Comparison of ENCODE assay signal across 10 cellular contexts in the genomic region with DNA sequence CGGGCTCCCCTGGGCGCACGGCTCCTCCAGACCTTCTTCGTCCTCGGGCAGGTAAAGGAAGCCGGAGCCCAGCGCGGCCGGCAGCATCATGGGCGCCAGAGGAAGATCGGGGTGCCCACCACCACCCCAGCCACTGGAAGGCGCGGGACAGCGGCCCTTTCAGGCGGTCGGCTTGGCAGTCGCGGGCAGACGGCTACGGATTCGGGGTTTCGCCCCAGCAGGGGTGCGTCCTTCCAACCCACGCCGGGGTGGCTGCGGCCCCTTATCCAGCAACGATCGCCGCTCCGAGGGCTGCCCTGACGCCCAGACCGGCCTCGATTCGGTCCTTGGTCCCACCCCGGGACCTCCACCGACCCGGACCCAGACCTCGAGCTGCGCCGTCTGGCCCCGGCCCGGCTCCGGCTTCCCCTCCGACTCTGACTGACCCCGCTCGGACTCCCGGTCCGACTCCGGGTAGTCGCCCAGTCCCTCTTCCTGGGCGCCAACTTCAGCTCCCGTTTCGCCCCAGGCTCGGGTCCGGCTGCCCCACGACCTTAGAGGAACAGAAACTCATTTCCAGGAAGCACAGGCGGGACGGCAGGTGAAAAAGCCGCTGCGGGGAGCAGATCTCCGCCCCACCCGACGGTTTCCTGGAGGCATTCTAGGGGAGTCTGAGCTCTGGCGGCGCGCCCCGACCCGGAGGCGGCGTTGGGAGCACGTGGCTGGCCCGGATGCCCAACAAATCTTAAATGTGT. TPM values are rescaled to one million over a fixed set of nuclear protein-coding genes. Genes with fewer than 3 reads are reported as not detected.
DNase-seq lines count a peak whose midpoint lies in the region; ATAC-seq, FAIRE-seq and TF ChIP-seq lines count a peak whose summit lies in the region.
"Had no signal": no experiment of that assay in that cellular context is flagged by ENCODE, and none has a peak within 500 bp of the region (broad histone marks: within the 10 kb centered on the region; RNA-seq: fewer than 3 reads in every experiment).

No MANE protein-coding gene starts in this region.

- BruUV-seq in IMR-90 (replicated peaks; lab: Mats Ljungman, UMichigan) (no TSS peak), HepG2 (replicated peaks; lab: Mats Ljungman, UMichigan) (no TSS peak)

- 52% methylated on average over 35 of the region's 72 CpGs; no CpG with 5 or more reads in 1 of the 2 experiments for WGBS in IMR-90 (ENCODE audit: extremely low coverage in 2 of 2, insufficient read length in 1 of 2), 2 experiments
- 97% methylated on average over 68 of the region's 72 CpGs for WGBS in HepG2 (ENCODE audit: low lambda C conversion rate)

- H3K9ac ChIP-seq in IMR-90 (ENCODE audit: low read depth, low read length) (no peak overlapping the region), HepG2 (ENCODE audit: insufficient read depth, low read depth, low read length) (no peak overlapping the region)

- no peak overlapping the region for H2AK5ac ChIP-seq in IMR-90 (ENCODE audit: low read depth, low read length)

- no peak overlapping the region for H2BK15ac ChIP-seq in IMR-90 (ENCODE audit: low read depth, low read length)

- H3K4me2 ChIP-seq in IMR-90 (ENCODE audit: low read depth, low read length), result no peak overlapping the region
- no peak overlapping the region for H3K4me2 ChIP-seq in HepG2 (ENCODE audit: low read depth, low read length)

- no peaks in the 10 kb centered on the region for H3K36me3 ChIP-seq in IMR-90 (ENCODE audit: control insufficient read depth, insufficient read depth, low read length)
- no peaks in the 10 kb centered on the region for H3K36me3 ChIP-seq in HepG2 (replicated peaks in 1 of 2; ENCODE audit: control insufficient read depth in 1 of 2, insufficient read depth in 2 of 2, low read length in 2 of 2)

- H4K8ac ChIP-seq in IMR-90 (ENCODE audit: low read depth in 2 of 2, low read length in 2 of 2), result no peak overlapping the region

- no peak overlapping the region for H2BK20ac ChIP-seq in IMR-90 (ENCODE audit: low read depth, low read length)

- DNase-seq in IMR-90 (no peak), HepG2 (ENCODE audit: low spot score) (no peak), dedifferentiated amniotic fluid mesenchymal stem cell (ENCODE audit: extremely low spot score) (no peak)
- peak in 1 of 2 donors; percentile 33 for DNase-seq in activated naive CD4-positive, alpha-beta T cell treated with anti-CD3 and anti-CD28 coated beads, Interleukin-2, amount 50 U/mL, for 72 hours (ENCODE audit: low spot score in 2 of 2)
- peak; percentile 11 for DNase-seq in stimulated activated naive CD4-positive, alpha-beta T cell treated with Interleukin-2 at 50 U/mL for 16 hours (lab: John Stamatoyannopoulos, UW)

- intact Hi-C loops in IMR-90 (cut with micrococcal nuclease) (loop anchor here (2.0 kb wide), 1 partner anchor 240 kb away; no protein-coding TSS in a partner anchor), HepG2 (cut with micrococcal nuclease; ENCODE audit: unreplicated experiment) (no loop called here)

- H4K91ac ChIP-seq in IMR-90 (ENCODE audit: insufficient read depth, low read depth, low read length), result no peak overlapping the region

- H3K27me3 ChIP-seq in IMR-90 (ENCODE audit: control insufficient read depth, insufficient read depth, low read length) (peaks cover 10% of the 10 kb centered on the region), HepG2 (ENCODE audit: control insufficient read depth in 1 of 2, insufficient read depth in 2 of 2, low read length in 2 of 2) (no peaks in the 10 kb centered on the region)

- POLR2A ChIA-PET in IMR-90 (lab: Charles Lee; ENCODE audit: unreplicated experiment), result no interaction called here
- POLR2A ChIA-PET in HepG2 (lab: Yijun Ruan, JAX), result no interaction called here

- H3K23ac ChIP-seq in IMR-90 (ENCODE audit: low read depth, low read length), result no peak overlapping the region

- no peak overlapping the region for H3K18ac ChIP-seq in IMR-90 (ENCODE audit: low read depth, low read length)

- no peak overlapping the region for H3K14ac ChIP-seq in IMR-90 (replicated peaks; ENCODE audit: low read depth, low read length)

- H3K27ac ChIP-seq in IMR-90 (ENCODE audit: insufficient read depth, low read length), result no peak overlapping the region
- no peak overlapping the region for H3K27ac ChIP-seq in HepG2 (ENCODE audit: extremely low read length, insufficient read depth, low read length)

- TF ChIP-seq POLR2A in IMR-90 (IDR thresholded peaks at IDR 0.05; ENCODE audit: low read depth, low read length) (no peak), HepG2 (IDR thresholded peaks at IDR 0.05; ENCODE audit: insufficient read depth in 1 of 2, low read depth in 2 of 2, low read length in 2 of 2) (no peak)

- no peak overlapping the region for H3K4ac ChIP-seq in IMR-90 (ENCODE audit: low read depth, low read length)

- H3K27ac Mint-ChIP-seq in activated naive CD4-positive, alpha-beta T cell treated with anti-CD3 and anti-CD28 coated beads, Interleukin-2, amount 50 U/mL, for 72 hours, result no peak overlapping the region

- no peak overlapping the region for H4K5ac ChIP-seq in IMR-90 (ENCODE audit: low read depth, low read length)

- TF ChIP-seq EP300 in HepG2 (IDR thresholded peaks at IDR 0.05; ENCODE audit: low read depth in 2 of 2, low read length in 2 of 2), result no peak
- no peak for TF ChIP-seq EP300 in HepG2 (CRISPR knock-in tag; IDR thresholded peaks at IDR 0.05; ENCODE audit: borderline replicate concordance)

- no peak overlapping the region for H2BK5ac ChIP-seq in IMR-90 (ENCODE audit: low read depth, low read length, poor library complexity, severe bottlenecking)

- H3K79me2 ChIP-seq in HepG2 (ENCODE audit: insufficient read depth, low read length), result no peaks in the 10 kb centered on the region

- H3K9me1 ChIP-seq in IMR-90 (ENCODE audit: insufficient read depth, low read length), result no peaks in the 10 kb centered on the region

- no peak for TF ChIP-seq CTCF in IMR-90 (conservative IDR thresholded peaks at IDR 0.05; ENCODE audit: low read depth, low read length)
- TF ChIP-seq CTCF in HepG2 (CRISPR knock-in tag; IDR thresholded peaks at IDR 0.05), result no peak

- in situ Hi-C loops in IMR-90 (cut with MboI; ENCODE audit: low sequenced_read_pairs) (no loop called here), HepG2 (cut with HindIII; ENCODE audit: extremely low pct_ligation_motif_present, low pct_unique_long_range_greater_than_20kb) (no loop called here)

- CTCF ChIA-PET in IMR-90 (lab: Yijun Ruan, JAX) (no interaction called here), HepG2 (lab: Yijun Ruan, JAX; ENCODE audit: low intra/inter-chr PET ratio, low total read pairs) (no interaction called here)

- H4K20me1 ChIP-seq in IMR-90 (ENCODE audit: insufficient read depth, low read length) (no peaks in the 10 kb centered on the region), HepG2 (ENCODE audit: insufficient read depth, low read length) (no peaks in the 10 kb centered on the region)

- H3K4me3 ChIP-seq in IMR-90 (ENCODE audit: insufficient read depth, low read depth, low read length) (no peak overlapping the region; the same call in 1 of the 2 replicates), HepG2 (replicated peaks in 1 of 3; ENCODE audit: insufficient read depth in 1 of 3, low read depth in 2 of 3, low read length in 3 of 3) (no peak overlapping the region)

- H3K9me3 ChIP-seq in IMR-90 (ENCODE audit: control insufficient read depth, insufficient read depth, low read length) (peaks cover 2% of the 10 kb centered on the region; the same call in 1 of the 2 replicates), HepG2 (ENCODE audit: low read length) (no peaks in the 10 kb centered on the region)

- no peaks in the 10 kb centered on the region for H3K4me1 ChIP-seq in IMR-90 (ENCODE audit: control insufficient read depth, insufficient read depth, low read length)
- H3K4me1 ChIP-seq in HepG2 (ENCODE audit: insufficient read depth, low read length), result peaks cover 37% of the 10 kb centered on the region

- no peak overlapping the region for H3K56ac ChIP-seq in IMR-90 (ENCODE audit: extremely low read depth, insufficient read depth, low read length)

- H3K79me1 ChIP-seq in IMR-90 (ENCODE audit: low read depth in 1 of 2, low read length in 2 of 2), result no peaks in the 10 kb centered on the region

- no peaks in the 10 kb centered on the region for H3K9me3 Mint-ChIP-seq in activated naive CD4-positive, alpha-beta T cell treated with anti-CD3 and anti-CD28 coated beads, Interleukin-2, amount 50 U/mL, for 72 hours
- H3K9me3 Mint-ChIP-seq: neural crest cell had no signal

- FAIRE-seq in HepG2 (lab: Jason Lieb, UNC), result no peak
- FAIRE-seq: TTC549 had no signal

- H3K36me3 Mint-ChIP-seq in activated naive CD4-positive, alpha-beta T cell treated with anti-CD3 and anti-CD28 coated beads, Interleukin-2, amount 50 U/mL, for 72 hours, result no peaks in the 10 kb centered on the region

- TF ChIP-seq RAD21 in IMR-90 (IDR thresholded peaks at IDR 0.05; ENCODE audit: low read length) (no peak), HepG2 (CRISPR knock-in tag; IDR thresholded peaks at IDR 0.05) (no peak)

- dilution Hi-C loops in IMR-90 (cut with HindIII; ENCODE audit: low sequenced_read_pairs, unreplicated experiment), result no loop called here

- peak overlapping the region; percentile 47 for H2AFZ ChIP-seq in IMR-90 (replicated peaks; ENCODE audit: low read length, poor library complexity)
- no peak overlapping the region for H2AFZ ChIP-seq in HepG2 (ENCODE audit: low read length)

- H2AK9ac ChIP-seq in IMR-90 (replicated peaks; ENCODE audit: low read depth, low read length, poor library complexity), result no peak overlapping the region

- no peak overlapping the region for H2BK120ac ChIP-seq in IMR-90 (ENCODE audit: low read depth, low read length)

- ATAC-seq in IMR-90 (ENCODE audit: low read depth) (no peak), HepG2 (no peak), GM18870 (IDR thresholded peaks at IDR 0.05; ENCODE audit: unreplicated experiment) (no peak), HG02759 (IDR thresholded peaks at IDR 0.05; ENCODE audit: unreplicated experiment) (no peak), GM21360 (IDR thresholded peaks at IDR 0.05; ENCODE audit: unreplicated experiment) (no peak)
- peak; percentile 44 to 57 for ATAC-seq in activated naive CD4-positive, alpha-beta T cell treated with anti-CD3 and anti-CD28 coated beads, Interleukin-2, amount 50 U/mL, for 72 hours

RNA-seq across cellular contexts. Expression of a gene that starts 30.2 kb away (rescaled TPM):
- 41.2 and 137 TPM in 2 replicates for total RNA-seq in IMR-90 (2012; rRNA removed)
- polyA plus RNA-seq in IMR-90 (2012; rRNA removed), result 65.5 and 75.5 TPM in 2 replicates
- polyA plus RNA-seq in IMR-90 (2012; cell fraction: cytosol; rRNA removed), result 12.7 and 21.5 TPM in 2 replicates
- polyA plus RNA-seq in IMR-90 (2012; cell fraction: nucleus; rRNA removed; ENCODE audit: low replicate concordance), result 5.3 and 48.1 TPM in 2 replicates
- 10 to 100 TPM; 41.8 to 96.6 TPM for total RNA-seq in activated naive CD4-positive, alpha-beta T cell treated with anti-CD3 and anti-CD28 coated beads, Interleukin-2, amount 50 U/mL, for 72 hours
- 208 and 344 TPM in 2 replicates for total RNA-seq in HepG2 (2016; rRNA removed; fragmentation: Illumina TruSeq; extraction: Trizol)
- 22.0 and 26.1 TPM in 2 replicates for total RNA-seq in HepG2 (2016; cell fraction: cytosol; rRNA removed; fragmentation: Illumina TruSeq; extraction: Trizol; ENCODE audit: low read depth)
- total RNA-seq in HepG2 (2016; cell fraction: insoluble cytoplasmic fraction; rRNA removed; fragmentation: Illumina TruSeq; extraction: Trizol), result 224 and 344 TPM in 2 replicates
- total RNA-seq in HepG2 (2016; cell fraction: membrane; rRNA removed; fragmentation: Illumina TruSeq; extraction: Trizol), result 39.4 and 51.5 TPM in 2 replicates
- 156 and 161 TPM in 2 replicates for total RNA-seq in HepG2 (2016; cell fraction: nucleus; rRNA removed; fragmentation: Illumina TruSeq; extraction: Trizol)
- 77.0 and 109 TPM in 2 replicates for polyA plus RNA-seq in HepG2 (2011; rRNA removed)
- polyA plus RNA-seq in HepG2 (2011; cell fraction: cytosol; rRNA removed), result 38.7 and 50.8 TPM in 2 replicates
- polyA plus RNA-seq in HepG2 (2011; cell fraction: nucleus; rRNA removed), result 66.2 and 105 TPM in 2 replicates
- polyA plus RNA-seq in HepG2 (2012), result 157 and 209 TPM in 2 replicates
- polyA plus RNA-seq in HepG2 (2016; cell fraction: cytosol; fragmentation: Illumina TruSeq; extraction: Trizol; ENCODE audit: low read depth), result 19.2 and 19.3 TPM in 2 replicates
- polyA plus RNA-seq in HepG2 (2016; cell fraction: insoluble cytoplasmic fraction; fragmentation: Illumina TruSeq; extraction: Trizol; ENCODE audit: low read depth), result 441 and 470 TPM in 2 replicates
- polyA plus RNA-seq in HepG2 (2016; cell fraction: membrane; fragmentation: Illumina TruSeq; extraction: Trizol; ENCODE audit: low read depth), result 30.3 and 34.1 TPM in 2 replicates
- polyA plus RNA-seq in HepG2 (2016; cell fraction: nucleus; fragmentation: Illumina TruSeq; extraction: Trizol; ENCODE audit: insufficient read depth, low read depth), result 324 and 340 TPM in 2 replicates
- 7.8 and 10.0 TPM in 2 replicates for polyA minus RNA-seq in HepG2 (2011; rRNA and poly(A)+ RNA removed; ENCODE audit: low replicate concordance)
- polyA minus RNA-seq in HepG2 (2011; cell fraction: cytosol; rRNA and poly(A)+ RNA removed), result 30.6 and 40.2 TPM in 2 replicates
- 102 and 107 TPM in 2 replicates for polyA minus RNA-seq in HepG2 (2011; cell fraction: nucleus; rRNA and poly(A)+ RNA removed)

RNA-seq across cellular contexts. Expression of a gene that starts 34.8 kb away (rescaled TPM):
- total RNA-seq in IMR-90 (2012; rRNA removed) (6.3 and 6.4 TPM in 2 replicates), HepG2 (2016; rRNA removed; fragmentation: Illumina TruSeq; extraction: Trizol) (52.4 and 70.4 TPM in 2 replicates)
- polyA plus RNA-seq in IMR-90 (2012; rRNA removed) (2.1 and 2.6 TPM in 2 replicates), HepG2 (2011; rRNA removed) (23.2 and 26.1 TPM in 2 replicates)
- polyA plus RNA-seq in IMR-90 (2012; cell fraction: cytosol; rRNA removed), result 0.35 and 0.43 TPM in 2 replicates
- 0.20 and 1.7 TPM in 2 replicates for polyA plus RNA-seq in IMR-90 (2012; cell fraction: nucleus; rRNA removed; ENCODE audit: low replicate concordance)
- 1 to 10 TPM; 1.1 to 9.3 TPM for total RNA-seq in activated naive CD4-positive, alpha-beta T cell treated with anti-CD3 and anti-CD28 coated beads, Interleukin-2, amount 50 U/mL, for 72 hours
- total RNA-seq in HepG2 (2016; cell fraction: cytosol; rRNA removed; fragmentation: Illumina TruSeq; extraction: Trizol; ENCODE audit: low read depth), result 3.8 and 4.0 TPM in 2 replicates
- total RNA-seq in HepG2 (2016; cell fraction: insoluble cytoplasmic fraction; rRNA removed; fragmentation: Illumina TruSeq; extraction: Trizol), result 53.0 and 76.0 TPM in 2 replicates
- total RNA-seq in HepG2 (2016; cell fraction: membrane; rRNA removed; fragmentation: Illumina TruSeq; extraction: Trizol), result 21.1 and 22.5 TPM in 2 replicates
- total RNA-seq in HepG2 (2016; cell fraction: nucleus; rRNA removed; fragmentation: Illumina TruSeq; extraction: Trizol), result 36.3 and 42.1 TPM in 2 replicates
- 10.9 and 22.4 TPM in 2 replicates for polyA plus RNA-seq in HepG2 (2011; cell fraction: cytosol; rRNA removed)
- polyA plus RNA-seq in HepG2 (2011; cell fraction: nucleus; rRNA removed), result 8.3 and 11.2 TPM in 2 replicates
- polyA plus RNA-seq in HepG2 (2012), result 30.0 and 30.2 TPM in 2 replicates
- polyA plus RNA-seq in HepG2 (2016; cell fraction: cytosol; fragmentation: Illumina TruSeq; extraction: Trizol; ENCODE audit: low read depth), result 1.9 and 2.2 TPM in 2 replicates
- 48.0 and 49.5 TPM in 2 replicates for polyA plus RNA-seq in HepG2 (2016; cell fraction: insoluble cytoplasmic fraction; fragmentation: Illumina TruSeq; extraction: Trizol; ENCODE audit: low read depth)
- polyA plus RNA-seq in HepG2 (2016; cell fraction: membrane; fragmentation: Illumina TruSeq; extraction: Trizol; ENCODE audit: low read depth), result 9.5 and 10.3 TPM in 2 replicates
- 30.0 and 37.3 TPM in 2 replicates for polyA plus RNA-seq in HepG2 (2016; cell fraction: nucleus; fragmentation: Illumina TruSeq; extraction: Trizol; ENCODE audit: insufficient read depth, low read depth)
- 5.5 and 20.6 TPM in 2 replicates for polyA minus RNA-seq in HepG2 (2011; rRNA and poly(A)+ RNA removed; ENCODE audit: low replicate concordance)
- 40.3 and 63.9 TPM in 2 replicates for polyA minus RNA-seq in HepG2 (2011; cell fraction: cytosol; rRNA and poly(A)+ RNA removed)
- polyA minus RNA-seq in HepG2 (2011; cell fraction: nucleus; rRNA and poly(A)+ RNA removed), result 38.0 and 58.4 TPM in 2 replicates

RNA-seq across cellular contexts. Expression of a gene that starts 56.3 kb away (rescaled TPM):
- 49.8 and 81.9 TPM in 2 replicates for total RNA-seq in IMR-90 (2012; rRNA removed)
- polyA plus RNA-seq in IMR-90 (2012; rRNA removed), result 31.7 and 38.3 TPM in 2 replicates
- 11.0 and 14.4 TPM in 2 replicates for polyA plus RNA-seq in IMR-90 (2012; cell fraction: cytosol; rRNA removed)
- 2.6 and 9.9 TPM in 2 replicates for polyA plus RNA-seq in IMR-90 (2012; cell fraction: nucleus; rRNA removed; ENCODE audit: low replicate concordance)
- 10 to 100 TPM; 73.7 to 80.7 TPM for total RNA-seq in activated naive CD4-positive, alpha-beta T cell treated with anti-CD3 and anti-CD28 coated beads, Interleukin-2, amount 50 U/mL, for 72 hours
- 95.1 and 129 TPM in 2 replicates for total RNA-seq in HepG2 (2016; rRNA removed; fragmentation: Illumina TruSeq; extraction: Trizol)
- 58.3 and 79.4 TPM in 2 replicates for total RNA-seq in HepG2 (2016; cell fraction: cytosol; rRNA removed; fragmentation: Illumina TruSeq; extraction: Trizol; ENCODE audit: low read depth)
- 88.5 and 134 TPM in 2 replicates for total RNA-seq in HepG2 (2016; cell fraction: insoluble cytoplasmic fraction; rRNA removed; fragmentation: Illumina TruSeq; extraction: Trizol)
- total RNA-seq in HepG2 (2016; cell fraction: membrane; rRNA removed; fragmentation: Illumina TruSeq; extraction: Trizol), result 60.2 and 79.2 TPM in 2 replicates
- total RNA-seq in HepG2 (2016; cell fraction: nucleus; rRNA removed; fragmentation: Illumina TruSeq; extraction: Trizol), result 42.4 and 44.9 TPM in 2 replicates
- 39.4 and 50.7 TPM in 2 replicates for polyA plus RNA-seq in HepG2 (2011; rRNA removed)
- polyA plus RNA-seq in HepG2 (2011; cell fraction: cytosol; rRNA removed), result 31.7 and 48.5 TPM in 2 replicates
- polyA plus RNA-seq in HepG2 (2011; cell fraction: nucleus; rRNA removed), result 10.9 and 13.8 TPM in 2 replicates
- polyA plus RNA-seq in HepG2 (2012), result 75.0 and 115 TPM in 2 replicates
- 75.1 and 103 TPM in 2 replicates for polyA plus RNA-seq in HepG2 (2016; cell fraction: cytosol; fragmentation: Illumina TruSeq; extraction: Trizol; ENCODE audit: low read depth)
- polyA plus RNA-seq in HepG2 (2016; cell fraction: insoluble cytoplasmic fraction; fragmentation: Illumina TruSeq; extraction: Trizol; ENCODE audit: low read depth), result 159 and 167 TPM in 2 replicates
- polyA plus RNA-seq in HepG2 (2016; cell fraction: membrane; fragmentation: Illumina TruSeq; extraction: Trizol; ENCODE audit: low read depth), result 67.4 and 91.3 TPM in 2 replicates
- polyA plus RNA-seq in HepG2 (2016; cell fraction: nucleus; fragmentation: Illumina TruSeq; extraction: Trizol; ENCODE audit: insufficient read depth, low read depth), result 77.1 and 79.7 TPM in 2 replicates
- 6.9 and 9.0 TPM in 2 replicates for polyA minus RNA-seq in HepG2 (2011; rRNA and poly(A)+ RNA removed; ENCODE audit: low replicate concordance)
- polyA minus RNA-seq in HepG2 (2011; cell fraction: cytosol; rRNA and poly(A)+ RNA removed), result 17.9 and 19.6 TPM in 2 replicates
- polyA minus RNA-seq in HepG2 (2011; cell fraction: nucleus; rRNA and poly(A)+ RNA removed), result 19.9 and 21.2 TPM in 2 replicates

RNA-seq across cellular contexts. Expression of a gene that starts 58.8 kb away (rescaled TPM):
- total RNA-seq in IMR-90 (2012; rRNA removed) (33.9 and 51.9 TPM in 2 replicates), HepG2 (2016; rRNA removed; fragmentation: Illumina TruSeq; extraction: Trizol) (28.0 and 31.6 TPM in 2 replicates)
- polyA plus RNA-seq in IMR-90 (2012; rRNA removed) (7.3 and 10.0 TPM in 2 replicates), HepG2 (2011; rRNA removed) (12.7 and 15.1 TPM in 2 replicates)
- 1.5 and 3.0 TPM in 2 replicates for polyA plus RNA-seq in IMR-90 (2012; cell fraction: cytosol; rRNA removed)
- polyA plus RNA-seq in IMR-90 (2012; cell fraction: nucleus; rRNA removed; ENCODE audit: low replicate concordance), result 2.2 and 19.8 TPM in 2 replicates
- total RNA-seq in activated naive CD4-positive, alpha-beta T cell treated with anti-CD3 and anti-CD28 coated beads, Interleukin-2, amount 50 U/mL, for 72 hours, result 10 to 100 TPM; 25.3 to 25.8 TPM
- 9.8 and 9.9 TPM in 2 replicates for total RNA-seq in HepG2 (2016; cell fraction: cytosol; rRNA removed; fragmentation: Illumina TruSeq; extraction: Trizol; ENCODE audit: low read depth)
- 28.5 TPM in 2 replicates for total RNA-seq in HepG2 (2016; cell fraction: insoluble cytoplasmic fraction; rRNA removed; fragmentation: Illumina TruSeq; extraction: Trizol)
- 9.7 and 13.2 TPM in 2 replicates for total RNA-seq in HepG2 (2016; cell fraction: membrane; rRNA removed; fragmentation: Illumina TruSeq; extraction: Trizol)
- 87.9 TPM in 2 replicates for total RNA-seq in HepG2 (2016; cell fraction: nucleus; rRNA removed; fragmentation: Illumina TruSeq; extraction: Trizol)
- polyA plus RNA-seq in HepG2 (2011; cell fraction: cytosol; rRNA removed), result 5.8 and 8.8 TPM in 2 replicates
- polyA plus RNA-seq in HepG2 (2011; cell fraction: nucleus; rRNA removed), result 11.8 and 14.4 TPM in 2 replicates
- 15.7 and 21.2 TPM in 2 replicates for polyA plus RNA-seq in HepG2 (2012)
- 0.95 and 1.1 TPM in 2 replicates for polyA plus RNA-seq in HepG2 (2016; cell fraction: cytosol; fragmentation: Illumina TruSeq; extraction: Trizol; ENCODE audit: low read depth)
- polyA plus RNA-seq in HepG2 (2016; cell fraction: insoluble cytoplasmic fraction; fragmentation: Illumina TruSeq; extraction: Trizol; ENCODE audit: low read depth), result 23.3 and 26.2 TPM in 2 replicates
- polyA plus RNA-seq in HepG2 (2016; cell fraction: membrane; fragmentation: Illumina TruSeq; extraction: Trizol; ENCODE audit: low read depth), result 2.1 and 2.9 TPM in 2 replicates
- polyA plus RNA-seq in HepG2 (2016; cell fraction: nucleus; fragmentation: Illumina TruSeq; extraction: Trizol; ENCODE audit: insufficient read depth, low read depth), result 42.6 and 46.5 TPM in 2 replicates
- 15.2 and 23.6 TPM in 2 replicates for polyA minus RNA-seq in HepG2 (2011; rRNA and poly(A)+ RNA removed; ENCODE audit: low replicate concordance)
- 30.8 and 37.0 TPM in 2 replicates for polyA minus RNA-seq in HepG2 (2011; cell fraction: cytosol; rRNA and poly(A)+ RNA removed)
- 166 and 176 TPM in 2 replicates for polyA minus RNA-seq in HepG2 (2011; cell fraction: nucleus; rRNA and poly(A)+ RNA removed)

Comparison
In these comparisons a context has a peak if more than half of its experiments do, and no peak if none do; other contexts are left out.
1. ATAC-seq: peak in activated naive CD4-positive, alpha-beta T cell treated with anti-CD3 and anti-CD28 coated beads, Interleukin-2, amount 50 U/mL, for 72 hours (2 of 2); none in IMR-90 (single experiment), HepG2 (single experiment), GM18870 (single experiment), HG02759 (single experiment) and GM21360 (single experiment).